Comparison of ENCODE assay signal across 12 cellular contexts in the genomic region with DNA sequence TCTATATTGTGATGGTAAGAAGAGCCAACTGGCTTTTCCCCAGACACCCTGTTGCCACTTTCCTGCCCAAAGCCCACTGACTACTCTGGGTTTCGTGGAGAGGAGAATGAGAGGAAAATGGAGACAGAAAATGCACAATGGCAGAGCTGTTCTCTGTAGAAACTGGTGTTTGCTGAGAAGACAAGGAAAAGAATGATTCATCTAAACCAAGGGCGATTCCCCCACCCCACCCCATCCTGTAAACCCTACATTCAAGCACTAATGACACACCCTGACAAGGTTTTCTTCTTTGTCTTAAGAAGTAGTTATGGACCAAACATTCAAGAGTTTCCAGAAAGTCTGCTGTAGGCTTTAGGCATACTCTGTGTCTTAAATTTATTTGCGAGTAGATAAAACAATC.
DNase-seq lines count a peak whose midpoint lies in the region; ATAC-seq, FAIRE-seq and TF ChIP-seq lines count a peak whose summit lies in the region.
"Had no signal": no experiment of that assay in that cellular context is flagged by ENCODE, and none has a peak within 500 bp of the region (broad histone marks: within the 10 kb centered on the region; RNA-seq: fewer than 3 reads in every experiment).

No MANE protein-coding gene starts in this region.

- H3K27ac Mint-ChIP-seq in activated naive CD4-positive, alpha-beta T cell treated with anti-CD3 and anti-CD28 coated beads, Interleukin-2, amount 50 U/mL, for 72 hours: peak overlapping the region in 1 of 2 donors; percentile 51
- H3K27ac Mint-ChIP-seq: progenitor cell of endocrine pancreas had no signal

- no peak for TF ChIP-seq POLR2A in GM12892 (IDR thresholded peaks at IDR 0.05; ENCODE audit: low read depth, low read length)

- no peak for FAIRE-seq in GM12892 (lab: Jason Lieb, UNC)
- FAIRE-seq in D721Med (lab: Jason Lieb, UNC): no peak

- no peak for TF ChIP-seq CTCF in D721Med (IDR thresholded peaks at IDR 0.05; ENCODE audit: insufficient read depth, missing control alignments)

- DNase-seq in A172 (ENCODE audit: low spot score): peak; percentile 46
- DNase-seq in M059J (ENCODE audit: low read depth): peak; percentile 44
- DNase-seq in activated naive CD4-positive, alpha-beta T cell treated with anti-CD3 and anti-CD28 coated beads, Interleukin-2, amount 50 U/mL, for 72 hours (ENCODE audit: low spot score in 2 of 2): no peak
- DNase-seq in kidney tubule cell (ENCODE audit: low spot score): peak; percentile 42
- DNase-seq in GOT3 (lab: John Stamatoyannopoulos, UW): no peak
- DNase-seq in GM12892 (ENCODE audit: insufficient read length): no peak
- no peak for DNase-seq in NCI-H345 treated with DMSO at 0.1 percent for 48 hours (lab: John Stamatoyannopoulos, UW; ENCODE audit: unreplicated experiment)
- DNase-seq in D721Med (ENCODE audit: insufficient read length, low spot score): no peak
- DNase-seq: AML-193, NCI-H187 treated with DMSO at 0.1 percent for 48 hours, trophoblast cell had no signal

- H3K9me3 Mint-ChIP-seq in activated naive CD4-positive, alpha-beta T cell treated with anti-CD3 and anti-CD28 coated beads, Interleukin-2, amount 50 U/mL, for 72 hours: peaks cover 0 to 5% of the 10 kb centered on the region in 2 donors

- ATAC-seq in activated naive CD4-positive, alpha-beta T cell treated with anti-CD3 and anti-CD28 coated beads, Interleukin-2, amount 50 U/mL, for 72 hours: peak; percentile 73 to 75

- H3K36me3 Mint-ChIP-seq in activated naive CD4-positive, alpha-beta T cell treated with anti-CD3 and anti-CD28 coated beads, Interleukin-2, amount 50 U/mL, for 72 hours: peaks cover 0 to 5% of the 10 kb centered on the region in 2 donors

Comparison
In these comparisons a context has a peak if more than half of its experiments do, and no peak if none do; other contexts are left out.
1. DNase-seq: peak in A172 (single experiment), M059J (single experiment) and kidney tubule cell (single experiment); none in activated naive CD4-positive, alpha-beta T cell treated with anti-CD3 and anti-CD28 coated beads, Interleukin-2, amount 50 U/mL, for 72 hours (0 of 2), GOT3 (single experiment), GM12892 (single experiment), NCI-H345 treated with DMSO at 0.1 percent for 48 hours (single experiment) and D721Med (single experiment).